8 cellular contexts compared by ENCODE assay signal in genomic region chr13:76884167-76884566, GRCh38. TPM values are rescaled to one million over a fixed set of nuclear protein-coding genes. Genes with fewer than 3 reads are reported as not detected.
DNase-seq lines count a peak whose midpoint lies in the region; ATAC-seq and TF ChIP-seq lines count a peak whose summit lies in the region.

No MANE protein-coding gene starts in this region.

- no peaks in the 10 kb centered on the region for H3K36me3 ChIP-seq in liver (ENCODE audit: control insufficient read depth in 4 of 4, insufficient read depth in 3 of 4, low read depth in 1 of 4, low read length in 3 of 4)

- peaks cover 0 to 7% (median 2%) of the 10 kb centered on the region in 4 donors for H3K27me3 ChIP-seq in liver (ENCODE audit: control insufficient read depth in 4 of 4, insufficient read depth in 4 of 4, low read length in 3 of 4)

- DNase-seq in activated CD4-positive, alpha-beta T cell treated with anti-CD3 and anti-CD28 coated beads for 48 hours: peak; percentile 44
- no peak for DNase-seq in activated CD4-positive, alpha-beta T cell treated with anti-CD3 and anti-CD28 coated beads, Interleukin-2, amount 50 U/mL, for 48 hours
- DNase-seq in NCI-H524 (lab: John Stamatoyannopoulos, UW) (peak; percentile 60 to 84), cerebellar cortex (ENCODE audit: low spot score) (peak; percentile 61), UCSD-AML1 (lab: John Stamatoyannopoulos, UW; ENCODE audit: unreplicated experiment) (no peak)

- peak overlapping the region in 2 of 3 donors; percentile 57 to 64 for H3K4me3 ChIP-seq in liver (ENCODE audit: low read depth in 1 of 3, low read length in 3 of 3)

- ATAC-seq in HG03135 (IDR thresholded peaks at IDR 0.05; ENCODE audit: unreplicated experiment): no peak

- TF ChIP-seq RAD21 in liver (IDR thresholded peaks at IDR 0.05): no peak

- no peak for TF ChIP-seq CTCF in liver (IDR thresholded peaks at IDR 0.05; ENCODE audit: low read depth, low read length, missing input control)

- H3K4me1 ChIP-seq in liver (ENCODE audit: control insufficient read depth in 4 of 4, insufficient read depth in 4 of 4, low read length in 3 of 4): peaks cover 9 to 25% (median 15%) of the 10 kb centered on the region in 4 donors

- no peaks in the 10 kb centered on the region for H3K9me3 ChIP-seq in liver (ENCODE audit: control insufficient read depth in 4 of 4, low read length in 3 of 4)

- 34% methylated on average over 13 of the region's 13 CpGs for WGBS in liver

- peak overlapping the region in 1 of 2 donors; percentile 20 for H3K9ac ChIP-seq in liver (ENCODE audit: low read depth in 1 of 2, low read length in 2 of 2)

- H3K27ac ChIP-seq in liver (ENCODE audit: low read depth in 1 of 2, low read length in 2 of 2): peak overlapping the region in 1 of 2 donors; percentile 91
- peak overlapping the region; percentile 81 for H3K27ac ChIP-seq in temporal lobe (ENCODE audit: low read depth, low read length)

TF ChIP-seq in liver, 16 proteins besides CTCF, POLR2A, EP300 and RAD21:
- no peak for TF ChIP-seq ZBTB33 (IDR thresholded peaks at IDR 0.05)
- TF ChIP-seq SP1 (IDR thresholded peaks at IDR 0.05): no peak
- no peak for TF ChIP-seq ATF3 (IDR thresholded peaks at IDR 0.05)
- TF ChIP-seq NR2F2 (IDR thresholded peaks at IDR 0.05): no peak
- TF ChIP-seq MAX (IDR thresholded peaks at IDR 0.05): no peak
- no peak for TF ChIP-seq YY1 (IDR thresholded peaks at IDR 0.05)
- TF ChIP-seq EGR1 (IDR thresholded peaks at IDR 0.05; ENCODE audit: low read depth in 2 of 2): no peak
- no peak for TF ChIP-seq FOXA2 (IDR thresholded peaks at IDR 0.05)
- TF ChIP-seq JUND (IDR thresholded peaks at IDR 0.05): no peak
- no peak for TF ChIP-seq REST (IDR thresholded peaks at IDR 0.05)
- TF ChIP-seq HNF4G (IDR thresholded peaks at IDR 0.05): no peak
- TF ChIP-seq FOXA1 (IDR thresholded peaks at IDR 0.05): no peak
- no peak for TF ChIP-seq HNF4A (conservative IDR thresholded peaks at IDR 0.05)
- no peak for TF ChIP-seq TAF1 (conservative IDR thresholded peaks at IDR 0.05)
- TF ChIP-seq GABPA (IDR thresholded peaks at IDR 0.05 in 1 of 2, conservative IDR thresholded peaks at IDR 0.05 in 1 of 2): no peak
- no peak for TF ChIP-seq RXRA (IDR thresholded peaks at IDR 0.05)

RNA-seq across cellular contexts. Expression of gene KCTD12, which starts 2.0 kb away (rescaled TPM):
- total RNA-seq in liver (10 to 100 TPM in 1 of 2 donors, 1 to 10 TPM in 1; 8.7 to 14.8 TPM), temporal lobe (126 TPM)
- 1 to 10 TPM; 1.5 to 4.6 TPM for polyA plus RNA-seq in liver

Comparison
In these comparisons a context has a peak if more than half of its experiments do, and no peak if none do; other contexts are left out.
1. DNase-seq: peak in activated CD4-positive, alpha-beta T cell treated with anti-CD3 and anti-CD28 coated beads for 48 hours (single experiment), NCI-H524 (2 of 2) and cerebellar cortex (single experiment); none in activated CD4-positive, alpha-beta T cell treated with anti-CD3 and anti-CD28 coated beads, Interleukin-2, amount 50 U/mL, for 48 hours (0 of 2) and UCSD-AML1 (single experiment).